ENCODE assay signal across 1 cellular context in the genomic region with DNA sequence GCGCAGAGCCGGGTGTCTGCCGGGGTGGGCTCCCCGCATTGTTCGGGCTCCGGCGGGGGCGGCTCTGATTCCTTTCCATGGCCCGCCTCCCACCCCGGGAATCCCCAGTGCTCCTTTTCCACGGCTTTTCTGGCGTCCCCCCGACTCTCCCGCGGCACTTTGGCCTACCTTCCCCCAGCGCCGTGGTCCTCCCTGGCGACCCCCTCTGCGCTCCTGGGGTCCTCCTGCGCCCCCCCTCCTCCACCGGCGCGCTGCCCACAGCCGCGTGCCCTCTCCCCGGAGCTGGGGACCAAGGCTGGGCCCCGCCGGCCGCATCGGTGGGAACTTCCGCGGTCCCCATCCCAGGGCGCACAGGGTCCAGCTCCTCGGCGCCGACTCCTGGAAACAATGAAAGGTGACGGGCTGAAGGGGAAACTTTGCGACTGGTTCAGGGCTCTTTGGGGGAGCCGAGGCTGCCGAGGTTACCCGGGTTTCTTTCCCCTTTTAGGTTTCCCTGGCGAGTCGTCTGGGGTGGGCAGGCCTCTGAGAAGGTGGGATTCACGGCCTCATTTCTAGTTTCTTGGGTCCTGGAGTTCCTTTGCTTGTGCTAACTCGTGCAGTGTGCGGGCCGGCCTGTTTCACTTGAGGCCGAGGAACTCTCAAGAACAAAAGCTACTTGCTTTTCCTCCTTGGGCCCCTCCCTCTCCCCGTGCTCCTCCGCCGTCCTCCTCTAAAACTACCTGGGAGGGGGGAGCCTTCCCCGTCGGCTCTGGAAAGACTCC.
TF ChIP-seq lines count a peak whose summit lies in the region.

No MANE protein-coding gene starts in this region.

TF ChIP-seq in K562, 482 proteins besides CTCF, POLR2A, EP300 and RAD21 (continued from another document):
- TF ChIP-seq, protein P1, sequence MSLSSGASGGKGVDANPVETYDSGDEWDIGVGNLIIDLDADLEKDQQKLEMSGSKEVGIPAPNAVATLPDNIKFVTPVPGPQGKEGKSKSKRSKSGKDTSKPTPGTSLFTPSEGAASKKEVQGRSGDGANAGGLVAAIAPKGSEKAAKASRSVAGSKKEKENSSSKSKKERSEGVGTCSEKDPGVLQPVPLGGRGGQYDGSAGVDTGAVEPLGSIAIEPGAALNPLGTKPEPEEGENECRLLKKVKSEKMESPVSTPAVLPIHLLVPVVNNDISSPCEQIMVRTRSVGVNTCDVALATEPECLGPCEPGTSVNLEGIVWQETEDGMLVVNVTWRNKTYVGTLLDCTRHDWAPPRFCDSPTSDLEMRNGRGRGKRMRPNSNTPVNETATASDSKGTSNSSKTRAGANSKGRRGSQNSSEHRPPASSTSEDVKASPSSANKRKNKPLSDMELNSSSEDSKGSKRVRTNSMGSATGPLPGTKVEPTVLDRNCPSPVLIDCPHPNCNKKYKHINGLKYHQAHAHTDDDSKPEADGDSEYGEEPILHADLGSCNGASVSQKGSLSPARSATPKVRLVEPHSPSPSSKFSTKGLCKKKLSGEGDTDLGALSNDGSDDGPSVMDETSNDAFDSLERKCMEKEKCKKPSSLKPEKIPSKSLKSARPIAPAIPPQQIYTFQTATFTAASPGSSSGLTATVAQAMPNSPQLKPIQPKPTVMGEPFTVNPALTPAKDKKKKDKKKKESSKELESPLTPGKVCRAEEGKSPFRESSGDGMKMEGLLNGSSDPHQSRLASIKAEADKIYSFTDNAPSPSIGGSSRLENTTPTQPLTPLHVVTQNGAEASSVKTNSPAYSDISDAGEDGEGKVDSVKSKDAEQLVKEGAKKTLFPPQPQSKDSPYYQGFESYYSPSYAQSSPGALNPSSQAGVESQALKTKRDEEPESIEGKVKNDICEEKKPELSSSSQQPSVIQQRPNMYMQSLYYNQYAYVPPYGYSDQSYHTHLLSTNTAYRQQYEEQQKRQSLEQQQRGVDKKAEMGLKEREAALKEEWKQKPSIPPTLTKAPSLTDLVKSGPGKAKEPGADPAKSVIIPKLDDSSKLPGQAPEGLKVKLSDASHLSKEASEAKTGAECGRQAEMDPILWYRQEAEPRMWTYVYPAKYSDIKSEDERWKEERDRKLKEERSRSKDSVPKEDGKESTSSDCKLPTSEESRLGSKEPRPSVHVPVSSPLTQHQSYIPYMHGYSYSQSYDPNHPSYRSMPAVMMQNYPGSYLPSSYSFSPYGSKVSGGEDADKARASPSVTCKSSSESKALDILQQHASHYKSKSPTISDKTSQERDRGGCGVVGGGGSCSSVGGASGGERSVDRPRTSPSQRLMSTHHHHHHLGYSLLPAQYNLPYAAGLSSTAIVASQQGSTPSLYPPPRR (CRISPR knock-in tag; IDR thresholded peaks at IDR 0.05; ENCODE audit: borderline replicate concordance): no peak
- TF ChIP-seq NRF1 (conservative IDR thresholded peaks at IDR 0.05 in 1 of 2, IDR thresholded peaks at IDR 0.05 in 1 of 2) (no peak), MCM2 (IDR thresholded peaks at IDR 0.05; ENCODE audit: low read depth) (no peak), DMBX1 (CRISPR knock-in tag; IDR thresholded peaks at IDR 0.05; ENCODE audit: borderline replicate concordance) (no peak), ZNF263 (CRISPR knock-in tag; IDR thresholded peaks at IDR 0.05; ENCODE audit: borderline replicate concordance) (peak; percentile 98)
